8 cellular contexts compared by ENCODE assay signal in the genomic region with DNA sequence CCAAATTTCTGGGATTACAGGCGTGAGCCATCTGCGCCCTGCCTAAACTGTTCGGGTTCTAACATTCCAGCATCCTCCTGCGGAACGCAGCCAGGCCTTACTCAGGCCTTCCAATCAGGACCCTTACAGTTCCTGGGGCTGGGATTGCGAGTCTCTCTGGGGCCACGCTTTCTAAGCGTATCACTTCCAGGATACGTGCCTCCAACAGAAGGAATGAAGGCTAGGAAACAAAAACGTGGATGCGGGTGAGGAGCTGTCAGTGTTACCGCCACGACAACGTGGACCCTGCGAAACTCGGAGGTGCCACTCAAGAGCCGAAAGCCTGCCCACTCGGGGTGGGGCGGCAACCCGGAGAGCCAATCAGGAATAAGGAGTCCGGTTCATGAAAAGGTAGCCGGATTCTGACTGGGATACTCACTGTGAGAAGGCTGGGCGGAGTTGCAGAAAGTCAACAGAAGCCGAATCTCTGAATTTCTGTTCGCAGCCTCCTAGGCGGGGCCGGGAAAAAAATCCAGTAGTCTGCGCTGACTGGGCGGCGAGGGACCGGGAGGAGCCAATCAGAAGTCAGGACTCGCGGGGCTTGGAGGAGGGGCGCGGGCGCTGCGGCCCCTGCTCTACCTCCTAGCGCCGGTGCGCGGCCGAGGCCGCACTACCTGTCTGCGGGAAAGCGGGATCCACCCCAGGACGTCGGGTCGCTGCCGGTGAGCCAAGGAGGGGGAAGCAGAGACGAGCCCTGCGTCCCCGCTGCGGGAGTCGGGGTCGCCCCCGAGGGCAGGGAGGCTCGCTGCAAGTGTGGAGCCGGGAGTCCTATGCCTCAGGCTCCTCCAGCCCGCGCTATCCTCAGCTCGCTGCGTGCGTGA. TPM values are rescaled to one million over a fixed set of nuclear protein-coding genes. Genes with fewer than 3 reads are reported as not detected.
DNase-seq lines count a peak whose midpoint lies in the region; ATAC-seq and FAIRE-seq lines count a peak whose summit lies in the region.

Gene HYKK (plus strand): TSS at position 607 of the 860 bp plus-strand sequence. CDS start 5,512 bp downstream, outside the sequence.

- H3K9me3 ChIP-seq in HUES48 (ENCODE audit: control insufficient read depth, insufficient read depth, low read length) = no peaks in the 10 kb centered on the region
- H3K9me3 ChIP-seq in NT2/D1 (ENCODE audit: insufficient read depth, low read length) = peaks cover 12% of the 10 kb centered on the region; the same call in 1 of the 2 replicates

- H2AK5ac ChIP-seq in mesendoderm (ENCODE audit: low read length) = no peak within 1 kb of the TSS

- H3K23ac ChIP-seq in mesendoderm (ENCODE audit: low read length) = peak within 1 kb of the TSS; percentile 57

- peak within 1 kb of the TSS; percentile 94 for H3K4me2 ChIP-seq in mesendoderm (ENCODE audit: low read length)

- no peak within 1 kb of the TSS for H3K4ac ChIP-seq in mesendoderm (ENCODE audit: low read depth, low read length)

- no peak within 1 kb of the TSS for H4K8ac ChIP-seq in mesendoderm (ENCODE audit: low read depth, low read length)

- no peaks in the 10 kb centered on the region for H3K79me2 ChIP-seq in mesendoderm (ENCODE audit: control insufficient read depth, insufficient read depth, low read length)

- FAIRE-seq in endometrium (lab: Jason Lieb, UNC) = peak; percentile 97

- peak within 1 kb of the TSS; percentile 56 for H3K27ac ChIP-seq in HUES48 (ENCODE audit: low read depth, low read length)
- no peak within 1 kb of the TSS for H3K27ac ChIP-seq in mesendoderm (ENCODE audit: low read depth, low read length)

- H3K27me3 ChIP-seq in HUES48 (ENCODE audit: control insufficient read depth, insufficient read depth, low read length) = peaks cover 17% of the 10 kb centered on the region
- peaks cover 27% of the 10 kb centered on the region for H3K27me3 ChIP-seq in NT2/D1 (ENCODE audit: insufficient read depth, insufficient read length)
- H3K27me3 ChIP-seq in mesendoderm (ENCODE audit: insufficient read depth, low read length, poor library complexity) = peaks cover 4% of the 10 kb centered on the region

- peak; percentile 74 for ATAC-seq in GM21381 (IDR thresholded peaks at IDR 0.05; ENCODE audit: unreplicated experiment)

- no CpG with 5 or more reads among the region's 63 CpGs for WGBS in mesendoderm (ENCODE audit: extremely low coverage, insufficient coverage, low lambda C conversion rate)

- H3K9ac ChIP-seq in HUES48 (ENCODE audit: low read depth, low read length) = 0 out of 2 replicates have a peak within 1 kb of the TSS, but pooled peaks have one; percentile 1
- peak within 1 kb of the TSS; percentile 88 for H3K9ac ChIP-seq in NT2/D1 (ENCODE audit: insufficient read length, low read depth)
- peak within 1 kb of the TSS; percentile 65 for H3K9ac ChIP-seq in mesendoderm (ENCODE audit: low read length)

- no peak within 1 kb of the TSS for H3K18ac ChIP-seq in mesendoderm (ENCODE audit: low read length)

- no peak within 1 kb of the TSS for H2BK15ac ChIP-seq in mesendoderm (replicated peaks; ENCODE audit: low read depth)

- no peak within 1 kb of the TSS for H2BK120ac ChIP-seq in mesendoderm (ENCODE audit: low read depth, low read length)

- H3K4me3 ChIP-seq in HUES48 (ENCODE audit: low read depth, low read length) (peak within 1 kb of the TSS; percentile 73), NT2/D1 (ENCODE audit: insufficient read length, low read depth) (peak within 1 kb of the TSS; percentile 87), mesendoderm (ENCODE audit: low read length) (peak within 1 kb of the TSS; percentile 47)

- H4K5ac ChIP-seq in mesendoderm (ENCODE audit: low read length) = no peak within 1 kb of the TSS

- H3K36me3 ChIP-seq in HUES48 (ENCODE audit: control insufficient read depth, insufficient read depth, low read length) (no peaks in the 10 kb centered on the region), NT2/D1 (ENCODE audit: insufficient read depth, insufficient read length, low read length) (no peaks in the 10 kb centered on the region), mesendoderm (ENCODE audit: control insufficient read depth, insufficient read depth, low read length) (no peaks in the 10 kb centered on the region)

- DNase-seq in COLO668 (lab: John Stamatoyannopoulos, UW; ENCODE audit: unreplicated experiment) = peak; percentile 91
- DNase-seq in NT2/D1 (ENCODE audit: low read depth, low spot score) = peak; percentile 96
- DNase-seq in activated CD8-positive, alpha-beta memory T cell treated with anti-CD3 and anti-CD28 coated beads, Interleukin-2, amount 50 U/mL, for 1 hour (ENCODE audit: extremely low read depth) = peak; percentile 27
- peak; percentile 99 for DNase-seq in mesendoderm
- DNase-seq in stimulated activated CD8-positive, alpha-beta memory T cell treated with anti-CD3 and anti-CD28 coated beads, Interleukin-12 subunit alpha, Interleukin-12 subunit beta, amount 100 ng/mL, for 24 hours (ENCODE audit: extremely low read depth) = peak; percentile 55

- no peaks in the 10 kb centered on the region for H3K4me1 ChIP-seq in HUES48 (ENCODE audit: control insufficient read depth, insufficient read depth, low read length)
- H3K4me1 ChIP-seq in NT2/D1 (ENCODE audit: insufficient read depth, insufficient read length) = no peaks in the 10 kb centered on the region
- H3K4me1 ChIP-seq in mesendoderm (ENCODE audit: control insufficient read depth, low read depth, low read length) = no peaks in the 10 kb centered on the region

- no peaks in the 10 kb centered on the region for H3K79me1 ChIP-seq in mesendoderm (ENCODE audit: low read length)

- H2BK5ac ChIP-seq in mesendoderm (ENCODE audit: low read length) = no peak within 1 kb of the TSS

- peak within 1 kb of the TSS; percentile 66 for H3K56ac ChIP-seq in mesendoderm (ENCODE audit: low read length)

RNA-seq across cellular contexts. Expression of gene HYKK, which starts in this region (rescaled TPM):
- 0.70 TPM for polyA plus RNA-seq in mesendoderm (2013, experiment 1 of 2)
- 0.77 TPM for polyA plus RNA-seq in mesendoderm (2013, experiment 2 of 2)

Comparison
In these comparisons a context has a peak if more than half of its experiments do, and no peak if none do; other contexts are left out.
1. DNase-seq: peak in every context shown above with its lines; median percentile 99 in mesendoderm; 96 in NT2/D1; 91 in COLO668; 55 in stimulated activated CD8-positive, alpha-beta memory T cell treated with anti-CD3 and anti-CD28 coated beads, Interleukin-12 subunit alpha, Interleukin-12 subunit beta, amount 100 ng/mL, for 24 hours; 27 in activated CD8-positive, alpha-beta memory T cell treated with anti-CD3 and anti-CD28 coated beads, Interleukin-2, amount 50 U/mL, for 1 hour.
2. H3K9ac ChIP-seq: peak in every context shown above with its lines; median percentile 88 in NT2/D1; 65 in mesendoderm; 1 in HUES48.